31 cellular contexts compared by ENCODE assay signal in the genomic region with DNA sequence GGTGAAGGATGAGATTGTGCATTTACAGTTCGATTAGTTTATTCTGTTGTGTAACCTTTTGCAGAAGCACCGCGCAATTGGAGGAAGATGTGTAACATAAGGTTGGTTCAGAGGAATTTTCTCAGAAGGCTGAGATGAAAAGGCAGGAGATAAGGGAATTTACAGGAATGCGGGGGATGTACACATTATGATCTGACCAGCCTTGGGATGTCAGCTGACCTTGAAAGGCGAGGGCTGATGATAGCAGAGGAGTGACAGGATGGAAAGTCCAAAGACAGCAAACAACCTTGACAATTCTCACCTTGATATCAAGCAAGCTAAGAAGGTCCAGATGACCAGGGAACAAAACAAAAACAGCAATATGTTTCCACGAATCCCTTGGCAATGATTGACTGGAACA.
A peak's percentile ranks its signal among the peaks of the same experiment; 100 is the strongest.
DNase-seq lines count a peak whose midpoint lies in the region; ATAC-seq and TF ChIP-seq lines count a peak whose summit lies in the region.
"Had no signal": no experiment of that assay in that cellular context is flagged by ENCODE, and none has a peak within 500 bp of the region (broad histone marks: within the 10 kb centered on the region; RNA-seq: fewer than 3 reads in every experiment).

No MANE protein-coding gene starts in this region.

- H3K4me1 ChIP-seq in right atrium auricular region (no peaks in the 10 kb centered on the region), psoas muscle (peaks cover 53% of the 10 kb centered on the region)
- no peaks in the 10 kb centered on the region for H3K4me1 ChIP-seq in effector memory CD4-positive, alpha-beta T cell (ENCODE audit: control insufficient read depth, insufficient read depth, low read length, poor library complexity, severe bottlenecking)
- H3K4me1 ChIP-seq: BE2C, lower lobe of right lung, parathyroid adenoma, Peyer's patch, transverse colon had no signal

- no peak for TF ChIP-seq CTCF in right atrium auricular region (IDR thresholded peaks at IDR 0.05)
- no peak for TF ChIP-seq CTCF in psoas muscle (IDR thresholded peaks at IDR 0.05)

- intact Hi-C loops in psoas muscle (cut with DNase I), result loop anchor here in 1 of 2 donors (10.0 kb wide), 1 partner anchor 112 kb away; no protein-coding TSS in a partner anchor

- peak overlapping the region in 1 of 2 donors; percentile 4 for H3K27ac Mint-ChIP-seq in natural killer cell treated with Interleukin-12 subunit alpha and Interleukin-12 subunit beta and Interleukin-15 and Interleukin-18, amount 100 ng/mL, for 72 hours
- H3K27ac Mint-ChIP-seq: activated CD8-positive, alpha-beta T cell treated with anti-CD3 and anti-CD28 coated beads, Interleukin-2, amount 10 ng/mL, durations not matched to agents 7 days and 5 days; activated naive CD8-positive, alpha-beta T cell; T-helper 2 cell treated with Interferon-gamma antibody and Interleukin-4, amounts not matched to agents 5 μg/mL and 100 μg/mL, for 36 hours had no signal

- H3K4me3 ChIP-seq in right atrium auricular region (no peak overlapping the region), psoas muscle (no peak overlapping the region)
- no peak overlapping the region for H3K4me3 ChIP-seq in effector memory CD4-positive, alpha-beta T cell (ENCODE audit: insufficient read depth, low read depth, low read length, poor library complexity, severe bottlenecking)
- H3K4me3 ChIP-seq: ascending aorta, cardiac muscle cell, coronary artery, lower lobe of right lung, Peyer's patch, transverse colon had no signal

- in situ Hi-C loops in G401 (cut with HindIII; ENCODE audit: low sequenced_read_pairs), result no loop called here

- ATAC-seq in psoas muscle, result no peak
- no peak for ATAC-seq in natural killer cell treated with Interleukin-12 subunit alpha and Interleukin-12 subunit beta and Interleukin-15 and Interleukin-18, amount 100 ng/mL, for 72 hours
- ATAC-seq: activated CD8-positive, alpha-beta T cell treated with anti-CD3 and anti-CD28 coated beads, Interleukin-2, amount 10 ng/mL, durations not matched to agents 7 days and 5 days; lower lobe of right lung had no signal

- peaks cover 0 to 7% of the 10 kb centered on the region in 2 donors for H3K4me1 Mint-ChIP-seq in natural killer cell treated with Interleukin-12 subunit alpha and Interleukin-12 subunit beta and Interleukin-15 and Interleukin-18, amount 100 ng/mL, for 72 hours (ENCODE audit: low read depth in 2 of 2)

- no peaks in the 10 kb centered on the region for H3K27me3 ChIP-seq in right atrium auricular region
- no peaks in the 10 kb centered on the region for H3K27me3 ChIP-seq in psoas muscle (ENCODE audit: insufficient read depth in 3 of 3, low read length in 2 of 3)
- no peaks in the 10 kb centered on the region for H3K27me3 ChIP-seq in effector memory CD4-positive, alpha-beta T cell (replicated peaks; ENCODE audit: control insufficient read depth, insufficient read depth, low read length, poor library complexity, severe bottlenecking)
- H3K27me3 ChIP-seq: ascending aorta, BE2C, cardiac muscle cell, Peyer's patch, transverse colon had no signal

- H3K4me3 Mint-ChIP-seq in natural killer cell treated with Interleukin-12 subunit alpha and Interleukin-12 subunit beta and Interleukin-15 and Interleukin-18, amount 100 ng/mL, for 72 hours, result no peak overlapping the region
- H3K4me3 Mint-ChIP-seq: activated CD8-positive, alpha-beta T cell treated with anti-CD3 and anti-CD28 coated beads, Interleukin-2, amount 10 ng/mL, durations not matched to agents 7 days and 5 days; activated naive CD8-positive, alpha-beta T cell; T-helper 2 cell treated with Interferon-gamma antibody and Interleukin-4, amounts not matched to agents 5 μg/mL and 100 μg/mL, for 36 hours had no signal

- WGBS in psoas muscle, 3 donors, result 72 to 82% (median 72%) methylated on average over 6 of the region's 6 CpGs

- H3K36me3 ChIP-seq in right atrium auricular region, result peaks cover 42% of the 10 kb centered on the region
- H3K36me3 ChIP-seq in psoas muscle (ENCODE audit: insufficient read depth in 1 of 2, low read depth in 1 of 2), result peaks cover 0 to 17% of the 10 kb centered on the region in 2 donors
- peaks cover 49% of the 10 kb centered on the region for H3K36me3 ChIP-seq in effector memory CD4-positive, alpha-beta T cell (ENCODE audit: control insufficient read depth, insufficient read depth, low read length)

- no peaks in the 10 kb centered on the region for H3K27me3 Mint-ChIP-seq in natural killer cell treated with Interleukin-12 subunit alpha and Interleukin-12 subunit beta and Interleukin-15 and Interleukin-18, amount 100 ng/mL, for 72 hours
- H3K27me3 Mint-ChIP-seq: activated naive CD8-positive, alpha-beta T cell had no signal

- DNase-seq in G401 (ENCODE audit: low spot score), result peak; percentile 71
- peak; percentile 82 for DNase-seq in amniotic epithelial cell (ENCODE audit: low read depth)
- DNase-seq in right atrium auricular region (ENCODE audit: low spot score), result no peak
- DNase-seq in psoas muscle, result no peak
- no peak for DNase-seq in effector memory CD4-positive, alpha-beta T cell
- no peak for DNase-seq in activated naive CD4-positive, alpha-beta T cell treated with anti-CD3 and anti-CD28 coated beads, Interleukin-2, amount 50 U/mL, for 16 hours
- no peak for DNase-seq in natural killer cell treated with Interleukin-12 subunit alpha and Interleukin-12 subunit beta and Interleukin-15 and Interleukin-18, amount 100 ng/mL, for 72 hours (ENCODE audit: low spot score)
- no peak for DNase-seq in middle frontal gyrus (ENCODE audit: extremely low spot score, low spot score)
- DNase-seq: ACHN; activated CD4-positive, alpha-beta T cell treated with anti-CD3 and anti-CD28 coated beads for 1 hour; activated CD8-positive, alpha-beta T cell treated with anti-CD3 and anti-CD28 coated beads, Interleukin-2, amount 10 ng/mL, durations not matched to agents 7 days and 5 days; activated effector memory CD4-positive, alpha-beta T cell treated with Interleukin-2 at 50 U/mL for 16 hours; activated T-cell treated with anti-CD3 and anti-CD28 coated beads for 4 hours; BE2C; effector CD8-positive, alpha-beta T cell; lower lobe of right lung; MM.1S; NCI-H2029; NCI-H748 treated with DMSO at 0.1 percent for 48 hours; Peyer's patch; SIG-M5; stimulated activated CD4-positive, alpha-beta T cell treated with anti-CD3 and anti-CD28 coated beads, Interleukin-4, amount 100 ng/mL, for 4 hours; transverse colon had no signal

- H3K27ac ChIP-seq in right atrium auricular region, result peak overlapping the region; percentile 32 to 51
- H3K27ac ChIP-seq in psoas muscle, result peak overlapping the region; percentile 82
- H3K27ac ChIP-seq in effector memory CD4-positive, alpha-beta T cell (ENCODE audit: insufficient read depth, low read length, poor library complexity, severe bottlenecking), result no peak overlapping the region
- H3K27ac ChIP-seq: cardiac muscle cell, coronary artery, epithelial cell of prostate, HL-60, lower lobe of right lung, parathyroid adenoma, Peyer's patch, transverse colon had no signal

- H3K9me3 ChIP-seq in right atrium auricular region, result no peaks in the 10 kb centered on the region
- no peaks in the 10 kb centered on the region for H3K9me3 ChIP-seq in psoas muscle
- no peaks in the 10 kb centered on the region for H3K9me3 ChIP-seq in effector memory CD4-positive, alpha-beta T cell (ENCODE audit: control insufficient read depth, low read length)
- H3K9me3 ChIP-seq: ascending aorta, BE2C, lower lobe of right lung, Peyer's patch, transverse colon had no signal

- no peaks in the 10 kb centered on the region for H3K9me3 Mint-ChIP-seq in natural killer cell treated with Interleukin-12 subunit alpha and Interleukin-12 subunit beta and Interleukin-15 and Interleukin-18, amount 100 ng/mL, for 72 hours
- H3K9me3 Mint-ChIP-seq: T-helper 2 cell treated with Interferon-gamma antibody and Interleukin-4, amounts not matched to agents 5 μg/mL and 100 μg/mL, for 36 hours had no signal

- H3K36me3 Mint-ChIP-seq in natural killer cell treated with Interleukin-12 subunit alpha and Interleukin-12 subunit beta and Interleukin-15 and Interleukin-18, amount 100 ng/mL, for 72 hours, result peaks cover 15% of the 10 kb centered on the region

Comparison
In these comparisons a context has a peak if more than half of its experiments do, and no peak if none do; other contexts are left out.
1. DNase-seq: peak in G401 (single experiment) and amniotic epithelial cell (single experiment); none in right atrium auricular region (single experiment), psoas muscle (0 of 2), effector memory CD4-positive, alpha-beta T cell (0 of 3), activated naive CD4-positive, alpha-beta T cell treated with anti-CD3 and anti-CD28 coated beads, Interleukin-2, amount 50 U/mL, for 16 hours (single experiment), natural killer cell treated with Interleukin-12 subunit alpha and Interleukin-12 subunit beta and Interleukin-15 and Interleukin-18, amount 100 ng/mL, for 72 hours (single experiment) and middle frontal gyrus (single experiment).